ENCODE assay signal across 2 cellular contexts in genomic region chr7:2819954-2820397, GRCh38.
TF ChIP-seq lines count a peak whose summit lies in the region.

No MANE protein-coding gene starts in this region.

TF ChIP-seq in IMR-90, 13 proteins besides CTCF, POLR2A, EP300 and RAD21:
- TF ChIP-seq MAZ (IDR thresholded peaks at IDR 0.05; ENCODE audit: borderline replicate concordance, low read depth, low read length) (no peak), USF2 (IDR thresholded peaks at IDR 0.05; ENCODE audit: low read depth, low read length) (no peak), MXI1 (IDR thresholded peaks at IDR 0.05; ENCODE audit: borderline replicate concordance, low read depth, low read length) (no peak), MAFK (IDR thresholded peaks at IDR 0.05; ENCODE audit: low read depth, low read length) (no peak), CHD1 (IDR thresholded peaks at IDR 0.05; ENCODE audit: low read depth, low read length) (no peak)

TF ChIP-seq in liver, 16 proteins besides CTCF, POLR2A, EP300 and RAD21:
- TF ChIP-seq FOXA1 (IDR thresholded peaks at IDR 0.05) (no peak), TAF1 (conservative IDR thresholded peaks at IDR 0.05) (no peak), YY1 (IDR thresholded peaks at IDR 0.05) (no peak), SP1 (IDR thresholded peaks at IDR 0.05) (no peak), FOXA2 (IDR thresholded peaks at IDR 0.05) (no peak), ATF3 (IDR thresholded peaks at IDR 0.05) (no peak), GABPA (IDR thresholded peaks at IDR 0.05 in 1 of 2, conservative IDR thresholded peaks at IDR 0.05 in 1 of 2) (no peak), MAX (IDR thresholded peaks at IDR 0.05) (no peak), RXRA (IDR thresholded peaks at IDR 0.05) (no peak), JUND (IDR thresholded peaks at IDR 0.05) (no peak), REST (IDR thresholded peaks at IDR 0.05) (no peak), EGR1 (IDR thresholded peaks at IDR 0.05; ENCODE audit: low read depth in 2 of 2) (no peak), NR2F2 (IDR thresholded peaks at IDR 0.05) (no peak), HNF4G (IDR thresholded peaks at IDR 0.05) (no peak), HNF4A (conservative IDR thresholded peaks at IDR 0.05) (no peak), ZBTB33 (IDR thresholded peaks at IDR 0.05) (no peak)
TF ChIP-seq in liver: peak in this region for 0.
